9 cellular contexts compared by ENCODE assay signal in genomic region chr19:48308695-48309586, GRCh38. TPM values are rescaled to one million over a fixed set of nuclear protein-coding genes. Genes with fewer than 3 reads are reported as not detected.
DNase-seq lines count a peak whose midpoint lies in the region; ATAC-seq lines count a peak whose summit lies in the region.
"Had no signal": no experiment of that assay in that cellular context is flagged by ENCODE, and none has a peak within 500 bp of the region (broad histone marks: within the 10 kb centered on the region; RNA-seq: fewer than 3 reads in every experiment).

No MANE protein-coding gene starts in this region.

- no peak overlapping the region for H3K4me3 ChIP-seq in Karpas-422 (ENCODE audit: low read length)
- H3K4me3 ChIP-seq: lung had no signal

- H2AFZ ChIP-seq in Karpas-422 (ENCODE audit: low read length), result no peak overlapping the region

- H3K9me2 ChIP-seq in Karpas-422 (replicated peaks; ENCODE audit: insufficient read depth, low read length), result no peaks in the 10 kb centered on the region

- peak; percentile 75 for DNase-seq in DMS 273 (lab: John Stamatoyannopoulos, UW; ENCODE audit: unreplicated experiment)
- peak; percentile 69 for DNase-seq in Karpas-422
- DNase-seq in brain pericyte (ENCODE audit: low read depth, low spot score), result peak; percentile 74
- DNase-seq in lung microvascular endothelial cell (ENCODE audit: low read depth in 2 of 2), result peak; percentile 31 to 42
- no peak for DNase-seq in activated naive CD4-positive, alpha-beta T cell (lab: John Stamatoyannopoulos, UW)

- no peaks in the 10 kb centered on the region for H3K9me3 Mint-ChIP-seq in stimulated activated memory B cell treated with anti-CD40 and anti-IgM and Interleukin-4, amounts not matched to agents 10 μg/mL and 1 μg/mL and 100 μg/mL, for 72 hours

- H3K36me3 ChIP-seq in Karpas-422 (ENCODE audit: insufficient read depth, low read length), result no peaks in the 10 kb centered on the region

- no peak overlapping the region for H3K9ac ChIP-seq in Karpas-422 (ENCODE audit: low read length)

- no peaks in the 10 kb centered on the region for H3K9me3 ChIP-seq in Karpas-422 (ENCODE audit: low read length)

- ATAC-seq in HG03159 (IDR thresholded peaks at IDR 0.05; ENCODE audit: unreplicated experiment), result no peak
- no peak for ATAC-seq in stimulated activated memory B cell treated with anti-CD40 and anti-IgM and Interleukin-4, amounts not matched to agents 10 μg/mL and 1 μg/mL and 100 μg/mL, for 72 hours
- ATAC-seq in GM18867 (IDR thresholded peaks at IDR 0.05; ENCODE audit: unreplicated experiment), result no peak

- H3K27ac Mint-ChIP-seq in stimulated activated memory B cell treated with anti-CD40 and anti-IgM and Interleukin-4, amounts not matched to agents 10 μg/mL and 1 μg/mL and 100 μg/mL, for 72 hours, result no peak overlapping the region

- H3K4me2 ChIP-seq in Karpas-422 (ENCODE audit: low read depth, low read length, poor library complexity, severe bottlenecking), result no peak overlapping the region

- H4K20me1 ChIP-seq in Karpas-422 (ENCODE audit: insufficient read depth, low read depth, low read length), result no peaks in the 10 kb centered on the region

- H3K36me3 Mint-ChIP-seq in stimulated activated memory B cell treated with anti-CD40 and anti-IgM and Interleukin-4, amounts not matched to agents 10 μg/mL and 1 μg/mL and 100 μg/mL, for 72 hours, result no peaks in the 10 kb centered on the region

- no peaks in the 10 kb centered on the region for H3K79me2 ChIP-seq in Karpas-422 (ENCODE audit: low read length)

- no peaks in the 10 kb centered on the region for H3K4me1 Mint-ChIP-seq in stimulated activated memory B cell treated with anti-CD40 and anti-IgM and Interleukin-4, amounts not matched to agents 10 μg/mL and 1 μg/mL and 100 μg/mL, for 72 hours

- H3K4me3 Mint-ChIP-seq in stimulated activated memory B cell treated with anti-CD40 and anti-IgM and Interleukin-4, amounts not matched to agents 10 μg/mL and 1 μg/mL and 100 μg/mL, for 72 hours, result no peak overlapping the region

- peaks cover 10% of the 10 kb centered on the region for H3K4me1 ChIP-seq in Karpas-422 (ENCODE audit: low read length)

- H3K27me3 ChIP-seq in Karpas-422 (ENCODE audit: low read length), result no peaks in the 10 kb centered on the region

- no peak overlapping the region for H3K27ac ChIP-seq in Karpas-422 (ENCODE audit: low read length)

- no peaks in the 10 kb centered on the region for H3K27me3 Mint-ChIP-seq in stimulated activated memory B cell treated with anti-CD40 and anti-IgM and Interleukin-4, amounts not matched to agents 10 μg/mL and 1 μg/mL and 100 μg/mL, for 72 hours

RNA-seq across cellular contexts. Expression of gene EMP3, which starts 16.4 kb away (rescaled TPM):
- 64.7 and 77.3 TPM in 2 replicates for total RNA-seq in Karpas-422 (2014; rRNA removed; shearing (Covaris generic); ENCODE audit: low replicate concordance)
- total RNA-seq in lung microvascular endothelial cell, result 4.0 and 7.4 TPM in 2 replicates

RNA-seq across cellular contexts. Expression of gene ZNF114, which starts 39.1 kb away (rescaled TPM):
- total RNA-seq in Karpas-422 (2014; rRNA removed; shearing (Covaris generic); ENCODE audit: low replicate concordance), result not detected in 2 replicates
- total RNA-seq in lung microvascular endothelial cell, result under 0.01 and 0.87 TPM in 2 replicates

RNA-seq across cellular contexts. Expression of gene CARD8, which starts 53.2 kb away (rescaled TPM):
- 72.3 and 137 TPM in 2 replicates for total RNA-seq in Karpas-422 (2014; rRNA removed; shearing (Covaris generic); ENCODE audit: low replicate concordance)
- 55.4 and 69.6 TPM in 2 replicates for total RNA-seq in lung microvascular endothelial cell

RNA-seq across cellular contexts. Expression of gene TMEM143, which starts 54.8 kb away (rescaled TPM):
- 7.8 and 10.4 TPM in 2 replicates for total RNA-seq in Karpas-422 (2014; rRNA removed; shearing (Covaris generic); ENCODE audit: low replicate concordance)
- total RNA-seq in lung microvascular endothelial cell, result 2.0 and 2.2 TPM in 2 replicates

RNA-seq across cellular contexts. Expression of gene SYNGR4, which starts 55.2 kb away (rescaled TPM):
- total RNA-seq in Karpas-422 (2014; rRNA removed; shearing (Covaris generic); ENCODE audit: low replicate concordance), result not detected in 2 replicates
- total RNA-seq in lung microvascular endothelial cell, result not detected in 2 replicates
- total RNA-seq: lung had no signal

Comparison
In these comparisons a context has a peak if more than half of its experiments do, and no peak if none do; other contexts are left out.
1. DNase-seq: peak in DMS 273 (single experiment), Karpas-422 (single experiment), brain pericyte (single experiment) and lung microvascular endothelial cell (2 of 2); none in activated naive CD4-positive, alpha-beta T cell (0 of 4).